1 cellular context compared by ENCODE assay signal in genomic region chr9:32554107-32554506, GRCh38.
TF ChIP-seq lines count a peak whose summit lies in the region.

No MANE protein-coding gene starts in this region.

TF ChIP-seq in H1, 55 proteins besides CTCF, POLR2A, EP300 and RAD21:
- no peak for TF ChIP-seq SIX5 (IDR thresholded peaks at IDR 0.05; ENCODE audit: low read depth, low read length)
- peak; percentile 97 for TF ChIP-seq CEBPB (IDR thresholded peaks at IDR 0.05; ENCODE audit: low read depth, low read length)
